In genomic region chr1:198549863-198550262, GRCh38 we compare ENCODE assay signal across 11 cellular contexts. TPM values are rescaled to one million over a fixed set of nuclear protein-coding genes. Genes with fewer than 3 reads are reported as not detected.
A peak's percentile ranks its signal among the peaks of the same experiment; 100 is the strongest.
DNase-seq lines count a peak whose midpoint lies in the region; ATAC-seq and TF ChIP-seq lines count a peak whose summit lies in the region.
"Had no signal": no experiment of that assay in that cellular context is flagged by ENCODE, and none has a peak within 500 bp of the region (broad histone marks: within the 10 kb centered on the region; RNA-seq: fewer than 3 reads in every experiment).

No MANE protein-coding gene starts in this region.

- H3K4me3 Mint-ChIP-seq in natural killer cell = no peak overlapping the region
- H3K4me3 Mint-ChIP-seq in natural killer cell treated with Interleukin-12 subunit alpha and Interleukin-12 subunit beta and Interleukin-15 and Interleukin-18, amount 100 ng/mL, for 72 hours = no peak overlapping the region
- no peak overlapping the region for H3K4me3 Mint-ChIP-seq in activated T-helper 2 cell treated with anti-CD3 and anti-CD28 coated beads, Interferon-gamma antibody, Interleukin-2, Interleukin-4, amounts not matched to agents 10 μg/mL and 5 μg/mL and 100 μg/mL, durations not matched to agents 14 hours and 24 hours and 36 hours (ENCODE audit: low read depth)
- H3K4me3 Mint-ChIP-seq: neural crest cell had no signal

- no peaks in the 10 kb centered on the region for H3F3A ChIP-seq in GM23248 (ENCODE audit: insufficient read depth)

- peaks cover 10% of the 10 kb centered on the region for H3K36me3 Mint-ChIP-seq in natural killer cell
- peaks cover 11% of the 10 kb centered on the region for H3K36me3 Mint-ChIP-seq in natural killer cell treated with Interleukin-12 subunit alpha and Interleukin-12 subunit beta and Interleukin-15 and Interleukin-18, amount 100 ng/mL, for 72 hours
- H3K36me3 Mint-ChIP-seq in activated T-helper 2 cell treated with anti-CD3 and anti-CD28 coated beads, Interferon-gamma antibody, Interleukin-2, Interleukin-4, amounts not matched to agents 10 μg/mL and 5 μg/mL and 100 μg/mL, durations not matched to agents 14 hours and 24 hours and 36 hours (ENCODE audit: low read depth) = peaks cover 10% of the 10 kb centered on the region

- H3K4me2 ChIP-seq in GM23248 (ENCODE audit: unreplicated experiment) = no peak overlapping the region

- no peak overlapping the region for H3K4me3 ChIP-seq in GM23248
- no peak overlapping the region for H3K4me3 ChIP-seq in tibial artery

- in situ Hi-C loops in GM23248 (cut with MboI) = no loop called here

- no peak overlapping the region for H3K9ac ChIP-seq in GM23248

- H4K20me1 ChIP-seq in GM23248 (ENCODE audit: insufficient read depth) = no peaks in the 10 kb centered on the region

- H3K4me1 ChIP-seq in GM23248 (ENCODE audit: insufficient read depth) = no peaks in the 10 kb centered on the region
- no peaks in the 10 kb centered on the region for H3K4me1 ChIP-seq in tibial artery

- no peaks in the 10 kb centered on the region for H3K36me3 ChIP-seq in GM23248 (ENCODE audit: low read depth)
- H3K36me3 ChIP-seq in tibial artery = no peaks in the 10 kb centered on the region

- H3K27ac Mint-ChIP-seq in natural killer cell = peak overlapping the region in 1 of 2 donors; percentile 7
- H3K27ac Mint-ChIP-seq in natural killer cell treated with Interleukin-12 subunit alpha and Interleukin-12 subunit beta and Interleukin-15 and Interleukin-18, amount 100 ng/mL, for 72 hours = no peak overlapping the region
- no peak overlapping the region for H3K27ac Mint-ChIP-seq in activated T-helper 2 cell treated with anti-CD3 and anti-CD28 coated beads, Interferon-gamma antibody, Interleukin-2, Interleukin-4, amounts not matched to agents 10 μg/mL and 5 μg/mL and 100 μg/mL, durations not matched to agents 14 hours and 24 hours and 36 hours

- peaks cover 3 to 4% of the 10 kb centered on the region in 2 donors for H3K9me3 Mint-ChIP-seq in natural killer cell
- H3K9me3 Mint-ChIP-seq in natural killer cell treated with Interleukin-12 subunit alpha and Interleukin-12 subunit beta and Interleukin-15 and Interleukin-18, amount 100 ng/mL, for 72 hours = peaks cover 9% of the 10 kb centered on the region
- H3K9me3 Mint-ChIP-seq in activated T-helper 2 cell treated with anti-CD3 and anti-CD28 coated beads, Interferon-gamma antibody, Interleukin-2, Interleukin-4, amounts not matched to agents 10 μg/mL and 5 μg/mL and 100 μg/mL, durations not matched to agents 14 hours and 24 hours and 36 hours = peaks cover 15% of the 10 kb centered on the region

- no peaks in the 10 kb centered on the region for H3K27me3 Mint-ChIP-seq in natural killer cell (ENCODE audit: low read depth in 2 of 2)
- no peaks in the 10 kb centered on the region for H3K27me3 Mint-ChIP-seq in natural killer cell treated with Interleukin-12 subunit alpha and Interleukin-12 subunit beta and Interleukin-15 and Interleukin-18, amount 100 ng/mL, for 72 hours
- H3K27me3 Mint-ChIP-seq in activated T-helper 2 cell treated with anti-CD3 and anti-CD28 coated beads, Interferon-gamma antibody, Interleukin-2, Interleukin-4, amounts not matched to agents 10 μg/mL and 5 μg/mL and 100 μg/mL, durations not matched to agents 14 hours and 24 hours and 36 hours (ENCODE audit: low read depth) = no peaks in the 10 kb centered on the region

- intact Hi-C loops in natural killer cell (cut with micrococcal nuclease) = no loop called here
- intact Hi-C loops in tibial artery (cut with DNase I; ENCODE audit: low total_unique reads) = no loop called here
- intact Hi-C loops in activated T-helper 2 cell treated with anti-CD3 and anti-CD28 coated beads, Interferon-gamma antibody, Interleukin-2, Interleukin-4, amounts not matched to agents 10 μg/mL and 5 μg/mL and 100 μg/mL, durations not matched to agents 14 hours and 24 hours and 36 hours (cut with micrococcal nuclease) = no loop called here

- ATAC-seq in natural killer cell (peak in 2 of 3 donors; percentile 58 to 67), HG03460 (IDR thresholded peaks at IDR 0.05; ENCODE audit: unreplicated experiment) (peak; percentile 66)
- ATAC-seq in natural killer cell treated with Interleukin-12 subunit alpha and Interleukin-12 subunit beta and Interleukin-15 and Interleukin-18, amount 100 ng/mL, for 72 hours = no peak

- no peaks in the 10 kb centered on the region for H3K27me3 ChIP-seq in GM23248 (replicated peaks; ENCODE audit: insufficient read depth)
- H3K27me3 ChIP-seq in tibial artery = no peaks in the 10 kb centered on the region

- H3K27ac ChIP-seq in GM23248 (no peak overlapping the region), tibial artery (no peak overlapping the region)

- H3K9me2 ChIP-seq in GM23248 (ENCODE audit: insufficient read depth) = no peaks in the 10 kb centered on the region

- H3K4me1 Mint-ChIP-seq in natural killer cell = peaks cover 26 to 43% of the 10 kb centered on the region in 2 donors
- peaks cover 26 to 42% of the 10 kb centered on the region in 2 donors for H3K4me1 Mint-ChIP-seq in natural killer cell treated with Interleukin-12 subunit alpha and Interleukin-12 subunit beta and Interleukin-15 and Interleukin-18, amount 100 ng/mL, for 72 hours (ENCODE audit: low read depth in 2 of 2)
- H3K4me1 Mint-ChIP-seq in activated T-helper 2 cell treated with anti-CD3 and anti-CD28 coated beads, Interferon-gamma antibody, Interleukin-2, Interleukin-4, amounts not matched to agents 10 μg/mL and 5 μg/mL and 100 μg/mL, durations not matched to agents 14 hours and 24 hours and 36 hours (ENCODE audit: low read depth) = peaks cover 21% of the 10 kb centered on the region
- H3K4me1 Mint-ChIP-seq: neural crest cell had no signal

- DNase-seq in natural killer cell = no peak
- DNase-seq in natural killer cell treated with Interleukin-12 subunit alpha and Interleukin-12 subunit beta and Interleukin-15 and Interleukin-18, amount 100 ng/mL, for 72 hours (ENCODE audit: low spot score) = no peak
- DNase-seq in GM23248 = no peak
- no peak for DNase-seq in stimulated activated CD4-positive, alpha-beta T cell treated with anti-CD3 and anti-CD28 coated beads, Interleukin-15, amount 100 ng/mL, for 24 hours
- DNase-seq in cerebellar cortex (ENCODE audit: low spot score) = no peak
- no peak for DNase-seq in tibial artery
- DNase-seq in activated T-helper 2 cell treated with anti-CD3 and anti-CD28 coated beads, Interferon-gamma antibody, Interleukin-2, Interleukin-4, amounts not matched to agents 10 μg/mL and 5 μg/mL and 100 μg/mL, durations not matched to agents 14 hours and 24 hours and 36 hours (ENCODE audit: low spot score) = no peak
- DNase-seq: activated naive CD4-positive, alpha-beta T cell treated with Interleukin-2 at 50 U/mL for 16 hours; NCI-H748 treated with DMSO at 0.1 percent for 48 hours had no signal

- H3K79me2 ChIP-seq in GM23248 (ENCODE audit: insufficient read depth) = no peaks in the 10 kb centered on the region

- 0 out of 2 replicates have a peak overlapping the region, but pooled peaks have one; percentile 6 for H2AFZ ChIP-seq in GM23248

- H3K9me3 ChIP-seq in GM23248 (ENCODE audit: low read depth) (no peaks in the 10 kb centered on the region), tibial artery (no peaks in the 10 kb centered on the region)

- TF ChIP-seq CTCF in natural killer cell (IDR thresholded peaks at IDR 0.05) = no peak
- no peak for TF ChIP-seq CTCF in tibial artery (IDR thresholded peaks at IDR 0.05)

RNA-seq across cellular contexts. Expression of gene ATP6V1G3, which starts 9.4 kb away (rescaled TPM):
- total RNA-seq in natural killer cell = not detected
- total RNA-seq in natural killer cell treated with Interleukin-12 subunit alpha and Interleukin-12 subunit beta and Interleukin-15 and Interleukin-18, amount 100 ng/mL, for 72 hours = not detected
- not detected in 2 replicates for total RNA-seq in GM23248 (2014; rRNA removed; shearing (Covaris generic))
- polyA plus RNA-seq in GM23248 (2016; fragmentation: Nextera tagmentation; extraction: Ambion mirVana) = 1.3 and 2.9 TPM in 2 replicates
- not detected in 2 replicates for total RNA-seq in activated T-helper 2 cell treated with anti-CD3 and anti-CD28 coated beads, Interferon-gamma antibody, Interleukin-2, Interleukin-4, amounts not matched to agents 10 μg/mL and 5 μg/mL and 100 μg/mL, durations not matched to agents 14 hours and 24 hours and 36 hours
- total RNA-seq: neural crest cell had no signal

Comparison
In these comparisons a context has a peak if more than half of its experiments do, and no peak if none do; other contexts are left out.
1. ATAC-seq: peak in natural killer cell (2 of 3) and HG03460 (single experiment); none in natural killer cell treated with Interleukin-12 subunit alpha and Interleukin-12 subunit beta and Interleukin-15 and Interleukin-18, amount 100 ng/mL, for 72 hours (0 of 2).